ENCODE assay signal across 1 cellular context in the genomic region with DNA sequence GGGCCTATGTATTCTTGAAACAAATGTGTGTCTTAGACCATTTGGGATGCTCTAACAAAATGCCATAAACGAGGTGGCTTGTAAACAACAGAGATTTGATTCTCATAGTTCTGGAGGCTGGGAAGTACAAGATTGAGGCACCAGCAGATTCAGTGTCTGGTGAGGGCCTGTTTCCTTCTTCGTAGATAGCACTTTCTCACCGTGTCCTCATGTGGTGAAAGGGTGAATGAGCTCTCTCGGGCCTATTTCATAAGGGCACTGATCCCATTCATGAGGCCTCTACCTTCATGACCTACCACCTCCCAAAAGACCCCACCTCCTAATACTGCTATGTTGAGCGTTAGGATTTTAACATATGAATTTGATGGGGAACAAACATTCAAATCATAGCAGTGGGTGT.
TF ChIP-seq lines count a peak whose summit lies in the region.

No MANE protein-coding gene starts in this region.

TF ChIP-seq in IMR-90, 13 proteins besides CTCF, POLR2A, EP300 and RAD21 (continued from another document):
- TF ChIP-seq, protein P1, sequence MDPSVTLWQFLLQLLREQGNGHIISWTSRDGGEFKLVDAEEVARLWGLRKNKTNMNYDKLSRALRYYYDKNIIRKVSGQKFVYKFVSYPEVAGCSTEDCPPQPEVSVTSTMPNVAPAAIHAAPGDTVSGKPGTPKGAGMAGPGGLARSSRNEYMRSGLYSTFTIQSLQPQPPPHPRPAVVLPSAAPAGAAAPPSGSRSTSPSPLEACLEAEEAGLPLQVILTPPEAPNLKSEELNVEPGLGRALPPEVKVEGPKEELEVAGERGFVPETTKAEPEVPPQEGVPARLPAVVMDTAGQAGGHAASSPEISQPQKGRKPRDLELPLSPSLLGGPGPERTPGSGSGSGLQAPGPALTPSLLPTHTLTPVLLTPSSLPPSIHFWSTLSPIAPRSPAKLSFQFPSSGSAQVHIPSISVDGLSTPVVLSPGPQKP (IDR thresholded peaks at IDR 0.05; ENCODE audit: borderline replicate concordance, low read depth, low read length) = no peak
- no peak for TF ChIP-seq RCOR1 (IDR thresholded peaks at IDR 0.05; ENCODE audit: insufficient replicate concordance, low read length)
- TF ChIP-seq NFE2L2 (IDR thresholded peaks at IDR 0.05; ENCODE audit: low read depth, low read length) = no peak
- TF ChIP-seq SMC3 (IDR thresholded peaks at IDR 0.05; ENCODE audit: low read depth, low read length) = no peak
- TF ChIP-seq RFX5 (IDR thresholded peaks at IDR 0.05; ENCODE audit: low read depth, low read length) = no peak
- TF ChIP-seq BHLHE40 (IDR thresholded peaks at IDR 0.05; ENCODE audit: low read depth, low read length) = no peak
- no peak for TF ChIP-seq CHD1 (IDR thresholded peaks at IDR 0.05; ENCODE audit: low read depth, low read length)
- TF ChIP-seq FOS (IDR thresholded peaks at IDR 0.05; ENCODE audit: low read depth, low read length) = no peak
- no peak for TF ChIP-seq MXI1 (IDR thresholded peaks at IDR 0.05; ENCODE audit: borderline replicate concordance, low read depth, low read length)
- no peak for TF ChIP-seq CEBPB (IDR thresholded peaks at IDR 0.05; ENCODE audit: low read depth, low read length)
- TF ChIP-seq MAZ (IDR thresholded peaks at IDR 0.05; ENCODE audit: borderline replicate concordance, low read depth, low read length) = no peak
